Comparison of ENCODE assay signal across 8 cellular contexts in genomic region chr3:145776782-145777408, GRCh38.
A peak's percentile ranks its signal among the peaks of the same experiment; 100 is the strongest.
DNase-seq lines count a peak whose midpoint lies in the region; ATAC-seq and TF ChIP-seq lines count a peak whose summit lies in the region.

No MANE protein-coding gene starts in this region.

- ATAC-seq in HG03460 (IDR thresholded peaks at IDR 0.05; ENCODE audit: unreplicated experiment): no peak

- no peak for TF ChIP-seq POLR2A in NB4 (IDR thresholded peaks at IDR 0.05; ENCODE audit: extremely low read depth, insufficient read length)

- TF ChIP-seq CTCF in NB4 (IDR thresholded peaks at IDR 0.05; ENCODE audit: low read depth, low read length): peak; percentile 51

- H3K4me3 ChIP-seq in NB4 (ENCODE audit: low read depth, low read length): no peak overlapping the region

- POLR2A ChIA-PET in HEK293T (lab: Yijun Ruan, JAX): no interaction called here

- peak; percentile 0 to 1 for DNase-seq in stimulated activated CD4-positive, alpha-beta T cell treated with anti-CD3 and anti-CD28 coated beads, Interleukin-2, amount 100 ng/mL, for 48 hours
- no peak for DNase-seq in stimulated activated CD4-positive, alpha-beta T cell treated with anti-CD3 and anti-CD28 coated beads, Interleukin-12 subunit alpha, Interleukin-12 subunit beta, amount 100 ng/mL, for 4 hours
- DNase-seq in HEK293T (ENCODE audit: extremely low spot score) (peak; percentile 45), NB4 (ENCODE audit: low read depth) (peak; percentile 56), amniotic epithelial cell (ENCODE audit: low read depth) (peak; percentile 71), iPS-NIHi11 (ENCODE audit: low spot score) (peak; percentile 50), DMS79 treated with DMSO at 0.1 percent for 48 hours (lab: John Stamatoyannopoulos, UW) (no peak)

- CTCF ChIA-PET in HEK293T (lab: Yijun Ruan, JAX): interaction anchor here (1.0 to 1.1 kb wide), 2 partner anchors 9 to 550 kb away, joined by 4 to 5 read pairs; no protein-coding TSS in a partner anchor

TF ChIP-seq in HEK293T, 16 proteins besides CTCF, POLR2A, EP300 and RAD21:
- TF ChIP-seq ZNF384 (IDR thresholded peaks at IDR 0.05): no peak
- no peak for TF ChIP-seq HDGF (IDR thresholded peaks at IDR 0.05; ENCODE audit: borderline replicate concordance)
- TF ChIP-seq LEF1 (IDR thresholded peaks at IDR 0.05; ENCODE audit: borderline replicate concordance): no peak
- no peak for TF ChIP-seq SUZ12 (IDR thresholded peaks at IDR 0.05)

Comparison
In these comparisons a context has a peak if more than half of its experiments do, and no peak if none do; other contexts are left out.
1. DNase-seq: peak in stimulated activated CD4-positive, alpha-beta T cell treated with anti-CD3 and anti-CD28 coated beads, Interleukin-2, amount 100 ng/mL, for 48 hours (2 of 2), HEK293T (single experiment), NB4 (single experiment), amniotic epithelial cell (single experiment) and iPS-NIHi11 (single experiment); none in stimulated activated CD4-positive, alpha-beta T cell treated with anti-CD3 and anti-CD28 coated beads, Interleukin-12 subunit alpha, Interleukin-12 subunit beta, amount 100 ng/mL, for 4 hours (single experiment) and DMS79 treated with DMSO at 0.1 percent for 48 hours (single experiment).